ENCODE assay signal across 8 cellular contexts in the genomic region with DNA sequence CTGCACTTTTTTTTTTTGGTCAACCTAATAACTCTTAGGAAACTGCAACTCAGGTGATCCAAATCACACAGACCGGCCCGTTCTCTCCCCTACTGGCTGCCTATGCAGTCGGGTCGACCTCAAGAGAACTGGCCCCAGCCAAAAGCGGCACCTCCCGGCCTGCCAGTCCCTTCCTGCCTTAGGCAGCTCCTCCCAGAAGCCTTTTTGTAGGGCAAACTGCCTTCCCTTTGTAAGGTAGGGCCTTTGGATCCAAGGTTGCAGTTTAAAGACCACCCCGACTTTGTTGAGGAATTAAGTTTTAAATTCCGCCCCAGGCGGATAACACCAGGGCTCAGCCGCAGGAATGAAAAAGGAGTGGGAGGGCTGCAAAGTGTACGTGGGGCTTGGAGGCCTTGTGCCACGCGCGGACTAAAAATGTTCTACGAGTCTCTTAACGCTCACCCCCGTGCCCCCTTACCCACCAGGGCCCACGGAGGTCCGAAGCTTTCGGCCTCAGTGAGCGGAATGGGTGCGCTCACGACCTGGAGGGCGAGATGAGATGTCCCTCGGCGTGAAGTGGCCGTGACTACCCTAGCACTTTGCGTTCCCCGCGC. TPM values are rescaled to one million over a fixed set of nuclear protein-coding genes. Genes with fewer than 3 reads are reported as not detected.
DNase-seq lines count a peak whose midpoint lies in the region; ATAC-seq and TF ChIP-seq lines count a peak whose summit lies in the region.

No MANE protein-coding gene starts in this region.

- WGBS in thyroid gland, 2 donors, result 2 to 6% methylated on average over 24 to 29 of the region's 30 CpGs

- no peak for TF ChIP-seq POLR2A in thyroid gland (IDR thresholded peaks at IDR 0.05)

- H3K9me3 ChIP-seq in SJSA1 (replicated peaks) (peaks cover 8% of the 10 kb centered on the region; the same call in 1 of the 2 replicates), duodenal mucosa (ENCODE audit: control insufficient read depth in 1 of 2, low read length in 2 of 2) (no peaks in the 10 kb centered on the region), mucosa of descending colon (no peaks in the 10 kb centered on the region), thyroid gland (no peaks in the 10 kb centered on the region)

- H3K27me3 ChIP-seq in SJSA1 (replicated peaks) (no peaks in the 10 kb centered on the region), duodenal mucosa (ENCODE audit: control insufficient read depth in 1 of 2, insufficient read depth in 2 of 2, low read length in 2 of 2) (no peaks in the 10 kb centered on the region), thyroid gland (no peaks in the 10 kb centered on the region)

- H3K4me3 ChIP-seq in SJSA1, result peak overlapping the region; percentile 100
- H3K4me3 ChIP-seq in duodenal mucosa (ENCODE audit: low read depth in 1 of 2, low read length in 2 of 2), result peak overlapping the region; percentile 78 to 91
- H3K4me3 ChIP-seq in mucosa of descending colon, result peak overlapping the region; percentile 93
- H3K4me3 ChIP-seq in thyroid gland (replicated peaks in 1 of 3), result peak overlapping the region in 2 of 3 donors; percentile 44 to 91

- ATAC-seq in mucosa of descending colon, result peak; percentile 32

- H3K9ac ChIP-seq in duodenal mucosa (ENCODE audit: low read depth in 1 of 2, low read length in 2 of 2), result peak overlapping the region; percentile 66 to 84

- DNase-seq in COLO668 (lab: John Stamatoyannopoulos, UW; ENCODE audit: unreplicated experiment), result peak; percentile 46
- DNase-seq in HEK293T (ENCODE audit: extremely low spot score), result peak; percentile 21
- DNase-seq in SJSA1 (ENCODE audit: low read depth in 1 of 2, low spot score in 2 of 2), result peak; percentile 43 to 57
- DNase-seq in mucosa of descending colon, result peak; percentile 20 to 61 (median 39)
- peak; percentile 10 to 11 for DNase-seq in thyroid gland
- no peak for DNase-seq in globus pallidus (ENCODE audit: low spot score)
- no peak for DNase-seq in C1 segment of cervical spinal cord (lab: John Stamatoyannopoulos, UW)

- H3K36me3 ChIP-seq in SJSA1, result peaks cover 75% of the 10 kb centered on the region
- H3K36me3 ChIP-seq in duodenal mucosa (ENCODE audit: control insufficient read depth in 1 of 2, insufficient read depth in 2 of 2, low read length in 2 of 2), result peaks cover 29 to 39% of the 10 kb centered on the region in 2 donors
- peaks cover 4% of the 10 kb centered on the region for H3K36me3 ChIP-seq in mucosa of descending colon (ENCODE audit: low read depth)
- peaks cover 26 to 27% of the 10 kb centered on the region in 2 donors for H3K36me3 ChIP-seq in thyroid gland

- H3K4me1 ChIP-seq in SJSA1 (replicated peaks) (peaks cover 44% of the 10 kb centered on the region), duodenal mucosa (ENCODE audit: control insufficient read depth in 1 of 2, insufficient read depth in 2 of 2, low read length in 2 of 2) (peaks cover 16 to 18% of the 10 kb centered on the region in 2 donors), mucosa of descending colon (ENCODE audit: low read depth) (peaks cover 9% of the 10 kb centered on the region), thyroid gland (peaks cover 8 to 10% of the 10 kb centered on the region in 2 donors)

- TF ChIP-seq CTCF in mucosa of descending colon (IDR thresholded peaks at IDR 0.05) (no peak), thyroid gland (IDR thresholded peaks at IDR 0.05) (no peak)

- intact Hi-C loops in mucosa of descending colon (cut with DNase I, micrococcal nuclease), result no loop called here
- intact Hi-C loops in thyroid gland (cut with DNase I), result no loop called here

- H3K27ac ChIP-seq in SJSA1 (peak overlapping the region; percentile 99), duodenal mucosa (ENCODE audit: low read depth, low read length) (no peak overlapping the region), thyroid gland (no peak overlapping the region)

- POLR2A ChIA-PET in HEK293T (lab: Yijun Ruan, JAX), result interaction anchor here (0.6 to 2.0 kb wide), 16 partner anchors 8 to 1113 kb away, joined by 3 to 9 read pairs (median 4); a partner anchor contains a TSS

- CTCF ChIA-PET in HEK293T (lab: Yijun Ruan, JAX), result no interaction called here

TF ChIP-seq in HEK293T, 16 proteins besides CTCF, POLR2A, EP300 and RAD21:
- TF ChIP-seq, protein P1, sequence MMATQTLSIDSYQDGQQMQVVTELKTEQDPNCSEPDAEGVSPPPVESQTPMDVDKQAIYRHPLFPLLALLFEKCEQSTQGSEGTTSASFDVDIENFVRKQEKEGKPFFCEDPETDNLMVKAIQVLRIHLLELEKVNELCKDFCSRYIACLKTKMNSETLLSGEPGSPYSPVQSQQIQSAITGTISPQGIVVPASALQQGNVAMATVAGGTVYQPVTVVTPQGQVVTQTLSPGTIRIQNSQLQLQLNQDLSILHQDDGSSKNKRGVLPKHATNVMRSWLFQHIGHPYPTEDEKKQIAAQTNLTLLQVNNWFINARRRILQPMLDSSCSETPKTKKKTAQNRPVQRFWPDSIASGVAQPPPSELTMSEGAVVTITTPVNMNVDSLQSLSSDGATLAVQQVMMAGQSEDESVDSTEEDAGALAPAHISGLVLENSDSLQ (IDR thresholded peaks at IDR 0.05), result no peak
- TF ChIP-seq CTBP1 (IDR thresholded peaks at IDR 0.05; ENCODE audit: borderline replicate concordance) (no peak), L3MBTL2 (conservative IDR thresholded peaks at IDR 0.05) (no peak), TARDBP (IDR thresholded peaks at IDR 0.05) (peak; percentile 84), LEF1 (IDR thresholded peaks at IDR 0.05; ENCODE audit: borderline replicate concordance) (no peak), SUZ12 (IDR thresholded peaks at IDR 0.05) (no peak)

RNA-seq across cellular contexts. Expression of a gene that starts 0.6 kb away (rescaled TPM):
- total RNA-seq in SJSA1 (2014; rRNA removed; shearing (Covaris generic)), result 18.7 and 25.0 TPM in 2 replicates
- total RNA-seq in mucosa of descending colon (10 to 100 TPM in 2 of 3 donors, 1 to 10 TPM in 1; 9.5 to 26.3 (median 18.2) TPM), thyroid gland (10 to 100 TPM; 12.1 to 17.7 (median 14.3) TPM)

RNA-seq across cellular contexts. Expression of a gene that starts 56.7 kb away (rescaled TPM):
- 22.4 and 25.6 TPM in 2 replicates for total RNA-seq in SJSA1 (2014; rRNA removed; shearing (Covaris generic))
- total RNA-seq in mucosa of descending colon, result 10 to 100 TPM; 48.0 to 70.8 (median 54.9) TPM
- total RNA-seq in thyroid gland, result 10 to 100 TPM; 28.2 to 50.8 (median 38.0) TPM

Comparison
In these comparisons a context has a peak if more than half of its experiments do, and no peak if none do; other contexts are left out.
1. DNase-seq: peak in COLO668 (single experiment), HEK293T (single experiment), SJSA1 (2 of 2), mucosa of descending colon (3 of 3) and thyroid gland (2 of 2); none in globus pallidus (single experiment) and C1 segment of cervical spinal cord (0 of 14).
2. Peak in every context shown above with its lines, with median percentiles within 50 percentile points of each other: H3K4me3 ChIP-seq.